Comparison of ENCODE assay signal across 1 cellular context in the genomic region with DNA sequence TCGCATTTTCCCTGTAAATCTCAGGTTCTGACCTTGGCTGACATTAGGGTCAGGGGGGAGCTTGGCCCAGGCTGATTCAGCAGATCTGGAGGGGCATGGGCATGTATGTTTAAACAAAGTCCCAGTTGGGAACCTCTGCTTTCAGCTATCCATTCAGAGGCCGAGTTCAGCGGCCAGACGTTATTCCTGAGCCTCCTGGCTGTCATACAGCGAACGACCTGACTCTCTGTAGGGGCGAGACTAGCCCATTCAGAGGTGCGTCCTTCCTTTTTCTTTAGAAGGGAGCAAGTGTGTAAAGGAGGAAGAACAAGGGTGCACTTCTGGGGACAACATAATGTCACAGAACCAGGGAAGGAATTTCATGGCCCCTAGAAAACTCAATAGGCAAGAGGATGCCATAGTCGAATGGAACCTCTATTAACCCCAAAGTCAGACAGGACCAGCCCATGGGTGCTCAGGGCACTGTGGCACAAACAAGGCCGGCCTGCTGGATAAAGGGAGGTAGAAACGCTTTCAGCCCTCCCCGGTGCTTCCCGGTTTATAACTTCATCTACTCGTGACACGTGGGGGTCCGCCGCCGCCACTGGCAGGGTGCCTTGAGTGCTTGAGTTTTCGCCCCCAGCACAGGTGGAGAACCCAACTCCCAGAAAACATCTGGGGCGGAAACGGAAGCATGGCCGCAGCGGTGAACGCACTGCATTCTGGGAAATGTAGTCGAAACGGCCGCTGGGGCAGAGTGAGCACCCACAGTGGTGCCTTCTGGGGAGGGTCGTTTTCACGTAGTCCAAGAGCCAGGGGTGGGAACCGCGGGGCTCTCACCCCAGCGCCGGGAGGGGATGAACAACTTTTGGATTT.
TF ChIP-seq lines count a peak whose summit lies in the region.

No MANE protein-coding gene starts in this region.

TF ChIP-seq in HCT116, 20 proteins besides CTCF, POLR2A, EP300 and RAD21 (continued from another document):
- TF ChIP-seq, protein P1, sequence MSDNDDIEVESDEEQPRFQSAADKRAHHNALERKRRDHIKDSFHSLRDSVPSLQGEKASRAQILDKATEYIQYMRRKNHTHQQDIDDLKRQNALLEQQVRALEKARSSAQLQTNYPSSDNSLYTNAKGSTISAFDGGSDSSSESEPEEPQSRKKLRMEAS (IDR thresholded peaks at IDR 0.05), result no peak
- TF ChIP-seq SIN3A (IDR thresholded peaks at IDR 0.05; ENCODE audit: low read depth), result no peak
- TF ChIP-seq, protein P2, sequence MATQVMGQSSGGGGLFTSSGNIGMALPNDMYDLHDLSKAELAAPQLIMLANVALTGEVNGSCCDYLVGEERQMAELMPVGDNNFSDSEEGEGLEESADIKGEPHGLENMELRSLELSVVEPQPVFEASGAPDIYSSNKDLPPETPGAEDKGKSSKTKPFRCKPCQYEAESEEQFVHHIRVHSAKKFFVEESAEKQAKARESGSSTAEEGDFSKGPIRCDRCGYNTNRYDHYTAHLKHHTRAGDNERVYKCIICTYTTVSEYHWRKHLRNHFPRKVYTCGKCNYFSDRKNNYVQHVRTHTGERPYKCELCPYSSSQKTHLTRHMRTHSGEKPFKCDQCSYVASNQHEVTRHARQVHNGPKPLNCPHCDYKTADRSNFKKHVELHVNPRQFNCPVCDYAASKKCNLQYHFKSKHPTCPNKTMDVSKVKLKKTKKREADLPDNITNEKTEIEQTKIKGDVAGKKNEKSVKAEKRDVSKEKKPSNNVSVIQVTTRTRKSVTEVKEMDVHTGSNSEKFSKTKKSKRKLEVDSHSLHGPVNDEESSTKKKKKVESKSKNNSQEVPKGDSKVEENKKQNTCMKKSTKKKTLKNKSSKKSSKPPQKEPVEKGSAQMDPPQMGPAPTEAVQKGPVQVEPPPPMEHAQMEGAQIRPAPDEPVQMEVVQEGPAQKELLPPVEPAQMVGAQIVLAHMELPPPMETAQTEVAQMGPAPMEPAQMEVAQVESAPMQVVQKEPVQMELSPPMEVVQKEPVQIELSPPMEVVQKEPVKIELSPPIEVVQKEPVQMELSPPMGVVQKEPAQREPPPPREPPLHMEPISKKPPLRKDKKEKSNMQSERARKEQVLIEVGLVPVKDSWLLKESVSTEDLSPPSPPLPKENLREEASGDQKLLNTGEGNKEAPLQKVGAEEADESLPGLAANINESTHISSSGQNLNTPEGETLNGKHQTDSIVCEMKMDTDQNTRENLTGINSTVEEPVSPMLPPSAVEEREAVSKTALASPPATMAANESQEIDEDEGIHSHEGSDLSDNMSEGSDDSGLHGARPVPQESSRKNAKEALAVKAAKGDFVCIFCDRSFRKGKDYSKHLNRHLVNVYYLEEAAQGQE (IDR thresholded peaks at IDR 0.05; ENCODE audit: low read depth), result no peak
TF ChIP-seq in HCT116: peak in this region for 3.
